19 cellular contexts compared by ENCODE assay signal in genomic region chr1:55588300-55588699, GRCh38.
"Had no signal": no experiment of that assay in that cellular context is flagged by ENCODE, and none has a peak within 500 bp of the region (broad histone marks: within the 10 kb centered on the region; RNA-seq: fewer than 3 reads in every experiment).

No MANE protein-coding gene starts in this region.

- H3K9me3 ChIP-seq: heart right ventricle, psoas muscle, right lobe of liver, transverse colon, uterus had no signal

- H3K4me1 Mint-ChIP-seq: immature natural killer cell; stimulated activated effector memory CD8-positive, alpha-beta T cell treated with anti-CD3 and anti-CD28 coated beads, Interleukin-12 subunit alpha, Interleukin-12 subunit beta, amount 100 ng/mL, for 72 hours had no signal

- H3K36me3 Mint-ChIP-seq: immature natural killer cell; stimulated activated effector memory CD8-positive, alpha-beta T cell treated with anti-CD3 and anti-CD28 coated beads, Interleukin-12 subunit alpha, Interleukin-12 subunit beta, amount 100 ng/mL, for 72 hours had no signal

- H3K4me1 ChIP-seq: right lobe of liver, transverse colon, uterus had no signal

- H3K4me3 ChIP-seq: cardiac muscle cell, dorsolateral prefrontal cortex, heart right ventricle, psoas muscle, right lobe of liver, transverse colon, uterus had no signal

- H3K27me3 ChIP-seq: cardiac muscle cell, dorsolateral prefrontal cortex, heart right ventricle, right lobe of liver, transverse colon, uterus had no signal

- H3K27ac Mint-ChIP-seq: activated T-cell treated with anti-CD3 and anti-CD28 coated beads, Interleukin-2, amount 50 U/mL, for 72 hours; endodermal cell; immature natural killer cell; stimulated activated effector memory CD8-positive, alpha-beta T cell treated with anti-CD3 and anti-CD28 coated beads, Interleukin-12 subunit alpha, Interleukin-12 subunit beta, amount 100 ng/mL, for 72 hours had no signal

- H3K4me3 Mint-ChIP-seq: activated T-cell treated with anti-CD3 and anti-CD28 coated beads, Interleukin-2, amount 50 U/mL, for 72 hours; endodermal cell; immature natural killer cell; stimulated activated effector memory CD8-positive, alpha-beta T cell treated with anti-CD3 and anti-CD28 coated beads, Interleukin-12 subunit alpha, Interleukin-12 subunit beta, amount 100 ng/mL, for 72 hours had no signal

- DNase-seq: activated CD4-positive, alpha-beta T cell treated with anti-CD3 and anti-CD28 coated beads, Interleukin-2, amount 50 U/mL, for 1 hour; activated effector memory CD4-positive, alpha-beta T cell treated with anti-CD3 and anti-CD28 coated beads, Interleukin-2, amount 50 U/mL, for 16 hours; activated naive CD4-positive, alpha-beta T cell treated with anti-CD3 and anti-CD28 coated beads, Interleukin-2, amount 50 U/mL, for 16 hours; activated T-cell treated with anti-CD3 and anti-CD28 coated beads, Interleukin-2, amount 50 U/mL, for 72 hours; dorsolateral prefrontal cortex; endodermal cell; heart right ventricle; immature natural killer cell; kidney glomerular epithelial cell; left ventricle myocardium superior; occipital lobe; psoas muscle; right lobe of liver; stimulated activated CD4-positive, alpha-beta T cell treated with anti-CD3 and anti-CD28 coated beads, Interleukin-4, amount 100 ng/mL, for 24 hours; transverse colon; uterus had no signal

- H3K27ac ChIP-seq: cardiac muscle cell, dorsolateral prefrontal cortex, epithelial cell of prostate, psoas muscle, right lobe of liver, transverse colon had no signal

- H3K36me3 ChIP-seq: cardiac muscle cell, heart right ventricle, right lobe of liver, transverse colon, uterus had no signal

- ATAC-seq: activated T-cell treated with anti-CD3 and anti-CD28 coated beads, Interleukin-2, amount 50 U/mL, for 72 hours; heart right ventricle; left ventricle myocardium superior; psoas muscle; right lobe of liver; stimulated activated effector memory CD8-positive, alpha-beta T cell treated with anti-CD3 and anti-CD28 coated beads, Interleukin-12 subunit alpha, Interleukin-12 subunit beta, amount 100 ng/mL, for 72 hours had no signal

- H3K9me3 Mint-ChIP-seq: endodermal cell; immature natural killer cell; stimulated activated effector memory CD8-positive, alpha-beta T cell treated with anti-CD3 and anti-CD28 coated beads, Interleukin-12 subunit alpha, Interleukin-12 subunit beta, amount 100 ng/mL, for 72 hours had no signal
